In the genomic region with DNA sequence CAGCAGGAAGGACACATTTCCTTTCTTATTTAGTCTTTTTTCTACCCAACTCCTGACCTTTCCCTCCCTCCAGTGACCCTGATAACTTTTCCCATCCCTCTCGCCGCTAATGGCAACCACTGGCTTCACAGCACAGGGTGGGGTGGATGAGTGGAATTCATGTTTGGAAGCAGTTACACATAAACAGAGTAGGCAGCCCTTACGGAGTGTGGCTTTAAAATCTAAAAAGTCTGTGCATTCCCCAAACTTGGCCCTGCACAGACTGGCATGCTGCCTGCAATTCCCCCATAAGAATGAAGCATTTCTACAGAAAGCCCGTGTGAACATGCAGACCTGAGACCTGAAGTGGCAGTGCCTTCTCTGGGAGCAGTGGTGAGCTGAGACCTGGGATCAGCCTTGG, we compare ENCODE assay signal across 20 cellular contexts.
"Had no signal": no experiment of that assay in that cellular context is flagged by ENCODE, and none has a peak within 500 bp of the region (broad histone marks: within the 10 kb centered on the region; RNA-seq: fewer than 3 reads in every experiment).

No MANE protein-coding gene starts in this region.

- H3K36me3 Mint-ChIP-seq: activated naive CD8-positive, alpha-beta T cell treated with anti-CD3 and anti-CD28 coated beads, Interleukin-2, amount 10 ng/mL, durations not matched to agents 7 days and 5 days; natural killer cell treated with Interleukin-12 subunit alpha and Interleukin-12 subunit beta and Interleukin-15 and Interleukin-18, amount 100 ng/mL, for 72 hours had no signal

- H3K27me3 ChIP-seq: esophagus squamous epithelium, foreskin keratinocyte, thyroid gland had no signal

- H3K4me3 ChIP-seq: esophagus squamous epithelium, thyroid gland had no signal

- H3K27ac Mint-ChIP-seq: activated CD4-positive, alpha-beta memory T cell treated with anti-CD3 and anti-CD28 coated beads, Interleukin-2, amount 10 ng/mL, durations not matched to agents 7 days and 5 days; activated naive CD8-positive, alpha-beta T cell treated with anti-CD3 and anti-CD28 coated beads, Interleukin-2, amount 10 ng/mL, durations not matched to agents 7 days and 5 days; activated T-helper 17 cell treated with anti-CD3 and anti-CD28 coated beads, Interleukin-2, amount 50 U/mL, for 72 hours; natural killer cell treated with Interleukin-12 subunit alpha and Interleukin-12 subunit beta and Interleukin-15 and Interleukin-18, amount 100 ng/mL, for 72 hours had no signal

- H3K9me3 Mint-ChIP-seq: activated CD4-positive, alpha-beta memory T cell treated with anti-CD3 and anti-CD28 coated beads, Interleukin-2, amount 10 ng/mL, durations not matched to agents 7 days and 5 days; activated naive CD8-positive, alpha-beta T cell treated with anti-CD3 and anti-CD28 coated beads, Interleukin-2, amount 10 ng/mL, durations not matched to agents 7 days and 5 days; activated T-helper 17 cell treated with anti-CD3 and anti-CD28 coated beads, Interleukin-2, amount 50 U/mL, for 72 hours; natural killer cell treated with Interleukin-12 subunit alpha and Interleukin-12 subunit beta and Interleukin-15 and Interleukin-18, amount 100 ng/mL, for 72 hours had no signal

- H3K4me3 Mint-ChIP-seq: activated CD4-positive, alpha-beta memory T cell treated with anti-CD3 and anti-CD28 coated beads, Interleukin-2, amount 10 ng/mL, durations not matched to agents 7 days and 5 days; activated naive CD8-positive, alpha-beta T cell treated with anti-CD3 and anti-CD28 coated beads, Interleukin-2, amount 10 ng/mL, durations not matched to agents 7 days and 5 days; activated T-helper 17 cell treated with anti-CD3 and anti-CD28 coated beads, Interleukin-2, amount 50 U/mL, for 72 hours; natural killer cell treated with Interleukin-12 subunit alpha and Interleukin-12 subunit beta and Interleukin-15 and Interleukin-18, amount 100 ng/mL, for 72 hours had no signal

- ATAC-seq: activated T-helper 17 cell treated with anti-CD3 and anti-CD28 coated beads, Interleukin-2, amount 50 U/mL, for 72 hours; foreskin keratinocyte; left cardiac atrium; natural killer cell treated with Interleukin-12 subunit alpha and Interleukin-12 subunit beta and Interleukin-15 and Interleukin-18, amount 100 ng/mL, for 72 hours had no signal

- H3K4me1 Mint-ChIP-seq: activated CD4-positive, alpha-beta memory T cell treated with anti-CD3 and anti-CD28 coated beads, Interleukin-2, amount 10 ng/mL, durations not matched to agents 7 days and 5 days; activated naive CD8-positive, alpha-beta T cell treated with anti-CD3 and anti-CD28 coated beads, Interleukin-2, amount 10 ng/mL, durations not matched to agents 7 days and 5 days; activated T-helper 17 cell treated with anti-CD3 and anti-CD28 coated beads, Interleukin-2, amount 50 U/mL, for 72 hours had no signal

- H3K27ac ChIP-seq: esophagus squamous epithelium, thyroid gland had no signal

- DNase-seq: activated CD4-positive, alpha-beta memory T cell treated with anti-CD3 and anti-CD28 coated beads, Interleukin-2, amount 10 ng/mL, durations not matched to agents 7 days and 5 days; activated CD4-positive, alpha-beta T cell treated with anti-CD3 and anti-CD28 coated beads for 48 hours; activated CD4-positive, CD25-positive, alpha-beta regulatory T cell; activated naive CD4-positive, alpha-beta T cell treated with Interleukin-2 at 50 U/mL for 16 hours; activated naive CD8-positive, alpha-beta T cell treated with anti-CD3 and anti-CD28 coated beads, Interleukin-2, amount 10 ng/mL, durations not matched to agents 7 days and 5 days; activated T-cell treated with anti-CD3 and anti-CD28 coated beads, Interleukin-2, amount 50 U/mL, for 1 hour; effector CD8-positive, alpha-beta T cell; esophagus squamous epithelium; foreskin keratinocyte; glutamatergic neuron; hippocampal formation; left cardiac atrium; mesendoderm; stimulated activated CD4-positive, alpha-beta T cell treated with anti-CD3 and anti-CD28 coated beads, Interleukin-12 subunit alpha, Interleukin-12 subunit beta, amount 100 ng/mL, for 4 hours; stimulated activated CD4-positive, alpha-beta T cell treated with anti-CD3 and anti-CD28 coated beads, Interleukin-1b, Interleukin-23, amount 100 ng/mL, for 48 hours; stimulated activated CD8-positive, alpha-beta memory T cell treated with anti-CD3 and anti-CD28 coated beads, Interleukin-4, amount 100 ng/mL, for 48 hours; stimulated activated naive CD4-positive, alpha-beta T cell; thyroid gland had no signal

- H3K36me3 ChIP-seq: esophagus squamous epithelium, thyroid gland had no signal

- H3K9me3 ChIP-seq: esophagus squamous epithelium, thyroid gland had no signal

- H3K4me1 ChIP-seq: esophagus squamous epithelium, thyroid gland had no signal
